In genomic region chr6:53199156-53199555, GRCh38 we compare ENCODE assay signal across 11 cellular contexts.
DNase-seq lines count a peak whose midpoint lies in the region; ATAC-seq and FAIRE-seq lines count a peak whose summit lies in the region.
"Had no signal": no experiment of that assay in that cellular context is flagged by ENCODE, and none has a peak within 500 bp of the region (broad histone marks: within the 10 kb centered on the region; RNA-seq: fewer than 3 reads in every experiment).

No MANE protein-coding gene starts in this region.

- peak; percentile 93 for FAIRE-seq in GM18507 (lab: Jason Lieb, UNC)

- ATAC-seq in GM21423 (IDR thresholded peaks at IDR 0.05; ENCODE audit: unreplicated experiment) (peak; percentile 97), HG03103 (IDR thresholded peaks at IDR 0.05; ENCODE audit: low read depth, unreplicated experiment) (peak; percentile 96)

- peak; percentile 38 for DNase-seq in GM18507 (ENCODE audit: extremely low spot score, insufficient read length, low read depth)
- peak; percentile 66 for DNase-seq in SKM-1 treated with dmso at 0.1 percent for 144 hours (lab: John Stamatoyannopoulos, UW; ENCODE audit: unreplicated experiment)
- DNase-seq in NCI-H1105 treated with DMSO at 0.1 percent for 48 hours (lab: John Stamatoyannopoulos, UW): no peak
- no peak for DNase-seq in KG1 (lab: John Stamatoyannopoulos, UW)
- no peak for DNase-seq in NCI-H69 (lab: John Stamatoyannopoulos, UW)
- DNase-seq in hippocampal formation (lab: John Stamatoyannopoulos, UW): no peak
- DNase-seq: Calu3, NCI-H187, trophoblast cell had no signal

Comparison
In these comparisons a context has a peak if more than half of its experiments do, and no peak if none do; other contexts are left out.
1. DNase-seq: peak in GM18507 (single experiment) and SKM-1 treated with dmso at 0.1 percent for 144 hours (single experiment); none in NCI-H1105 treated with DMSO at 0.1 percent for 48 hours (single experiment), KG1 (single experiment), NCI-H69 (single experiment) and hippocampal formation (0 of 2).